1 cellular context compared by ENCODE assay signal in genomic region chr5:166962470-166962869, GRCh38.
TF ChIP-seq lines count a peak whose summit lies in the region.

No MANE protein-coding gene starts in this region.

TF ChIP-seq in WTC11, 78 proteins besides CTCF, POLR2A, EP300 and RAD21 (continued from another document):
- no peak for TF ChIP-seq AFF4 (CRISPR knock-in tag; IDR thresholded peaks at IDR 0.05; ENCODE audit: borderline replicate concordance)
- no peak for TF ChIP-seq ZBTB43 (CRISPR knock-in tag; IDR thresholded peaks at IDR 0.05)
- TF ChIP-seq ZNF232 (CRISPR knock-in tag; IDR thresholded peaks at IDR 0.05), result no peak
- TF ChIP-seq PRDM15 (CRISPR knock-in tag; IDR thresholded peaks at IDR 0.05), result no peak
- no peak for TF ChIP-seq NFE2L1 (CRISPR knock-in tag; IDR thresholded peaks at IDR 0.05)
- no peak for TF ChIP-seq AR (CRISPR knock-in tag; IDR thresholded peaks at IDR 0.05)
- no peak for TF ChIP-seq MYBL2 (CRISPR knock-in tag; IDR thresholded peaks at IDR 0.05)
- no peak for TF ChIP-seq TCF7 (CRISPR knock-in tag; IDR thresholded peaks at IDR 0.05; ENCODE audit: low read depth)
- TF ChIP-seq TEAD4 (CRISPR knock-in tag; IDR thresholded peaks at IDR 0.05), result no peak
- TF ChIP-seq ATF6 (CRISPR knock-in tag; IDR thresholded peaks at IDR 0.05), result no peak
- no peak for TF ChIP-seq E2F1 (CRISPR knock-in tag; IDR thresholded peaks at IDR 0.05)
TF ChIP-seq in WTC11: peak in this region for 0.
